ENCODE assay signal across 7 cellular contexts in genomic region chr4:78899302-78899701, GRCh38.
"Had no signal": no experiment of that assay in that cellular context is flagged by ENCODE, and none has a peak within 500 bp of the region (broad histone marks: within the 10 kb centered on the region; RNA-seq: fewer than 3 reads in every experiment).

No MANE protein-coding gene starts in this region.

- H3K4me2 ChIP-seq: KMS-11 had no signal

- FAIRE-seq: HepG2, HTR-8/SVneo had no signal

- ATAC-seq: HepG2 had no signal

- H3K9ac ChIP-seq: KMS-11 had no signal

- H3K27ac ChIP-seq: HL-60, KMS-11 had no signal

- DNase-seq: IMR-90, KBM-7, KG1 had no signal
